In genomic region chrX:119757979-119758681, GRCh38 we compare ENCODE assay signal across 1 cellular context.
TF ChIP-seq lines count a peak whose summit lies in the region.

A gene with protein sequence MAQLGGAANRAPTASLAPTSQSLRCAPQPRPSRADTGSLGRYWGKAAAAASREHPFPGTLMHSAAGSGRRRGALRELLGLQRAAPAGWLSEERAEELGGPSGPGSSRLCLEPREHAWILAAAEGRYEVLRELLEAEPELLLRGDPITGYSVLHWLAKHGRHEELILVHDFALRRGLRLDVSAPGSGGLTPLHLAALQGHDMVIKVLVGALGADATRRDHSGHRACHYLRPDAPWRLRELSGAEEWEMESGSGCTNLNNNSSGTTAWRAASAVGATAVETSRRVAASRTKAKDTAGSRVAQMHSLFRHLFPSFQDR (plus strand): TSS chrX:119758588. CDS start chrX:119758668, 80 bp downstream.

TF ChIP-seq in K562, 482 proteins besides CTCF, POLR2A, EP300 and RAD21 (continued from another document):
- TF ChIP-seq ZNF512 (tag; IDR thresholded peaks at IDR 0.05): peak; percentile 32; the same call in 1 of the 2 replicates
- 0 out of 2 replicates have a peak, but pooled peaks have one; percentile 25 for TF ChIP-seq ESRRA (IDR thresholded peaks at IDR 0.05; ENCODE audit: borderline replicate concordance, low read depth)
- peak in 1 of 2 experiments; percentile 40 for TF ChIP-seq E2F6 (IDR thresholded peaks at IDR 0.05; ENCODE audit: borderline replicate concordance in 1 of 2, extremely low read depth in 1 of 2, insufficient read depth in 1 of 2, insufficient read length in 1 of 2, low read depth in 1 of 2, low read length in 1 of 2, poor library complexity in 1 of 2, severe bottlenecking in 1 of 2)
- TF ChIP-seq MAZ (CRISPR knock-in tag; conservative IDR thresholded peaks at IDR 0.05 in 1 of 2, IDR thresholded peaks at IDR 0.05 in 1 of 2): 0 out of 4 replicates have a peak, but pooled peaks of 1 of the 2 experiments have one; percentile 19
- TF ChIP-seq SOX6 (IDR thresholded peaks at IDR 0.05): peak; percentile 21; the same call in 1 of the 2 replicates
- peak; percentile 30; the same call in 1 of the 2 replicates for TF ChIP-seq MGA (IDR thresholded peaks at IDR 0.05)
- peak; percentile 54 for TF ChIP-seq USF1 (CRISPR knock-in tag; IDR thresholded peaks at IDR 0.05)
- TF ChIP-seq SMARCE1 (IDR thresholded peaks at IDR 0.05): no peak
- TF ChIP-seq ZNF586 (CRISPR knock-in tag; conservative IDR thresholded peaks at IDR 0.05): no peak
- TF ChIP-seq PHB2 (IDR thresholded peaks at IDR 0.05; ENCODE audit: low read depth): no peak
- peak; percentile 73 for TF ChIP-seq L3MBTL2 (IDR thresholded peaks at IDR 0.05)
- TF ChIP-seq CTBP1 (IDR thresholded peaks at IDR 0.05; ENCODE audit: borderline replicate concordance): 0 out of 2 replicates have a peak, but pooled peaks have one; percentile 19
- TF ChIP-seq, protein P1, sequence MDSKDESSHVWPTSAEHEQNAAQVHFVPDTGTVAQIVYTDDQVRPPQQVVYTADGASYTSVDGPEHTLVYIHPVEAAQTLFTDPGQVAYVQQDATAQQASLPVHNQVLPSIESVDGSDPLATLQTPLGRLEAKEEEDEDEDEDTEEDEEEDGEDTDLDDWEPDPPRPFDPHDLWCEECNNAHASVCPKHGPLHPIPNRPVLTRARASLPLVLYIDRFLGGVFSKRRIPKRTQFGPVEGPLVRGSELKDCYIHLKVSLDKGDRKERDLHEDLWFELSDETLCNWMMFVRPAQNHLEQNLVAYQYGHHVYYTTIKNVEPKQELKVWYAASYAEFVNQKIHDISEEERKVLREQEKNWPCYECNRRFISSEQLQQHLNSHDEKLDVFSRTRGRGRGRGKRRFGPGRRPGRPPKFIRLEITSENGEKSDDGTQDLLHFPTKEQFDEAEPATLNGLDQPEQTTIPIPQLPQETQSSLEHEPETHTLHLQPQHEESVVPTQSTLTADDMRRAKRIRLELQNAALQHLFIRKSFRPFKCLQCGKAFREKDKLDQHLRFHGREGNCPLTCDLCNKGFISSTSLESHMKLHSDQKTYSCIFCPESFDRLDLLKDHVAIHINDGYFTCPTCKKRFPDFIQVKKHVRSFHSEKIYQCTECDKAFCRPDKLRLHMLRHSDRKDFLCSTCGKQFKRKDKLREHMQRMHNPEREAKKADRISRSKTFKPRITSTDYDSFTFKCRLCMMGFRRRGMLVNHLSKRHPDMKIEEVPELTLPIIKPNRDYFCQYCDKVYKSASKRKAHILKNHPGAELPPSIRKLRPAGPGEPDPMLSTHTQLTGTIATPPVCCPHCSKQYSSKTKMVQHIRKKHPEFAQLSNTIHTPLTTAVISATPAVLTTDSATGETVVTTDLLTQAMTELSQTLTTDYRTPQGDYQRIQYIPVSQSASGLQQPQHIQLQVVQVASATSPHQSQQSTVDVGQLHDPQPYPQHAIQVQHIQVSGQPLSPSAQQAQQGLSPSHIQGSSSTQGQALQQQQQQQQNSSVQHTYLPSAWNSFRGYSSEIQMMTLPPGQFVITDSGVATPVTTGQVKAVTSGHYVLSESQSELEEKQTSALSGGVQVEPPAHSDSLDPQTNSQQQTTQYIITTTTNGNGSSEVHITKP (IDR thresholded peaks at IDR 0.05; ENCODE audit: partially characterized antibody): peak; percentile 16
- TF ChIP-seq ZNF311 (CRISPR knock-in tag; IDR thresholded peaks at IDR 0.05): no peak
- TF ChIP-seq, protein P2, sequence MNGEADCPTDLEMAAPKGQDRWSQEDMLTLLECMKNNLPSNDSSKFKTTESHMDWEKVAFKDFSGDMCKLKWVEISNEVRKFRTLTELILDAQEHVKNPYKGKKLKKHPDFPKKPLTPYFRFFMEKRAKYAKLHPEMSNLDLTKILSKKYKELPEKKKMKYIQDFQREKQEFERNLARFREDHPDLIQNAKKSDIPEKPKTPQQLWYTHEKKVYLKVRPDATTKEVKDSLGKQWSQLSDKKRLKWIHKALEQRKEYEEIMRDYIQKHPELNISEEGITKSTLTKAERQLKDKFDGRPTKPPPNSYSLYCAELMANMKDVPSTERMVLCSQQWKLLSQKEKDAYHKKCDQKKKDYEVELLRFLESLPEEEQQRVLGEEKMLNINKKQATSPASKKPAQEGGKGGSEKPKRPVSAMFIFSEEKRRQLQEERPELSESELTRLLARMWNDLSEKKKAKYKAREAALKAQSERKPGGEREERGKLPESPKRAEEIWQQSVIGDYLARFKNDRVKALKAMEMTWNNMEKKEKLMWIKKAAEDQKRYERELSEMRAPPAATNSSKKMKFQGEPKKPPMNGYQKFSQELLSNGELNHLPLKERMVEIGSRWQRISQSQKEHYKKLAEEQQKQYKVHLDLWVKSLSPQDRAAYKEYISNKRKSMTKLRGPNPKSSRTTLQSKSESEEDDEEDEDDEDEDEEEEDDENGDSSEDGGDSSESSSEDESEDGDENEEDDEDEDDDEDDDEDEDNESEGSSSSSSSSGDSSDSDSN (IDR thresholded peaks at IDR 0.05; ENCODE audit: borderline replicate concordance in 1 of 2, low read depth in 2 of 2, low read length in 2 of 2): 0 out of 4 replicates have a peak, but pooled peaks of 1 of the 2 experiments have one; percentile 54
- peak; percentile 41 for TF ChIP-seq PCBP1 (IDR thresholded peaks at IDR 0.05; ENCODE audit: low read depth, low read length, poor library complexity, severe bottlenecking)
- TF ChIP-seq CHCHD3 (CRISPR knock-in tag; IDR thresholded peaks at IDR 0.05): no peak
- TF ChIP-seq ZFX (CRISPR knock-in tag; IDR thresholded peaks at IDR 0.05): peak; percentile 52
- peak; percentile 41; the same call in 1 of the 2 replicates for TF ChIP-seq NFIC (IDR thresholded peaks at IDR 0.05)
TF ChIP-seq in K562: peak in this region for 17.
